In the genomic region with DNA sequence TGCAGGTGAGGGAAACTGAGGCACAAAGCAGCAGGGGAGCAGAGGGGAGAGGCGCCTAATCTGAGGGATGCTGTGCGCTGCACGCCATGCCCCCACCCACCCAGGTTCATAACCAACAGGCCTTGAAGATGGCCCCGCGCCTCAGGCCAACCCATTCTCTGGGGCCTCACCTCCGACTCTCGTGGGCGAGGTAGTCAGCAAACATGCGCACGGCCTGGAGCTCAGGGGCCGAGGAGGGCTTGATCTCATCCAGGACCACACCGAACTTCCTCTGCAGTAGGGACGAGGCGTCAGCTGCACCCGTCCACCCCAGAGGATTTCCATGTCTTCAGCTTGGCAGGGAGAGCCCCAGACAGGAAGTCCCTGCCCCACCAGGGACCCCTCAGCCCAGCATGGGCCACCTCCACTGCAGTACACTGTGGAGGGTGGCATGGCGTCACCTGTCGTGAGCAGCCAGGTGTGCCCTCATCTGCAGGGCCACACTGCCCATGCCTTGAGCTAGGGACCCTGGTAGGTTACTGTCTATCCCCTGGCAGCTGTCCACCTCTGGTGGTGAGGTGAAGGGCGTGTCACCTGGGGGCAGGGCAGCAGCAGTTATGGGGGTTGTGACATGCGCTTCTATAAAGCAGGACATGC, we compare ENCODE assay signal across 31 cellular contexts. TPM values are rescaled to one million over a fixed set of nuclear protein-coding genes. Genes with fewer than 3 reads are reported as not detected.
"Had no signal": no experiment of that assay in that cellular context is flagged by ENCODE, and none has a peak within 500 bp of the region (broad histone marks: within the 10 kb centered on the region; RNA-seq: fewer than 3 reads in every experiment).

No MANE protein-coding gene starts in this region.

- H3K9me3 ChIP-seq: Peyer's patch, SJSA1 had no signal

- H3K4me1 ChIP-seq: SJSA1 had no signal

- H3K27ac ChIP-seq: Peyer's patch, SJSA1 had no signal

- DNase-seq: activated CD4-positive, alpha-beta T cell treated with anti-CD3 and anti-CD28 coated beads for 48 hours; activated CD4-positive, alpha-beta T cell treated with anti-CD3 and anti-CD28 coated beads, Interleukin-2, amount 50 U/mL, for 4 hours; activated CD4-positive, CD25-positive, alpha-beta regulatory T cell treated with anti-CD3 and anti-CD28 coated beads, Interleukin-2, amount 50 U/mL, for 72 hours; activated CD8-positive, alpha-beta memory T cell treated with anti-CD3 and anti-CD28 coated beads, Interleukin-2, amount 10 ng/mL, durations not matched to agents 7 days and 5 days; activated effector memory CD4-positive, alpha-beta T cell treated with Interleukin-2 at 50 U/mL for 16 hours; activated naive CD4-positive, alpha-beta T cell; activated T-cell treated with anti-CD3 and anti-CD28 coated beads, Interleukin-2, amount 50 U/mL, for 24 hours; aorta; central memory CD4-positive, alpha-beta T cell; Kasumi-1; KBM-7; MV-4-11; NCI-H1092 treated with DMSO at 0.1 percent for 48 hours; NCI-H1417 treated with DMSO at 0.1 percent for 48 hours; NCI-H1694; NCI-H2029; NCI-H345; NCI-H510A; NCI-H526 treated with DMSO at 0.1 percent for 48 hours; NCI-H82; SHP77; SW 1271 had no signal

- H3K4me3 Mint-ChIP-seq: activated CD8-positive, alpha-beta memory T cell treated with anti-CD3 and anti-CD28 coated beads, Interleukin-2, amount 10 ng/mL, durations not matched to agents 7 days and 5 days; activated naive CD4-positive, alpha-beta T cell treated with anti-CD3 and anti-CD28 coated beads, Interleukin-2, amount 50 U/mL, for 24 hours; activated T-cell treated with anti-CD3 and anti-CD28 coated beads, Interleukin-2, amount 50 U/mL, for 24 hours; activated T-helper 1 cell treated with anti-CD3 and anti-CD28 coated beads, Interleukin-12 subunit alpha, Interleukin-12 subunit beta, Interleukin-2, Interleukin-4 antibody, amounts not matched to agents 30 ng/mL and 10 ng/mL and 1 ng/mL, durations not matched to agents 14 hours and 24 hours and 36 hours; T-helper 2 cell treated with Interferon-gamma antibody and Interleukin-4, amounts not matched to agents 5 μg/mL and 100 μg/mL, for 36 hours; WTC11 had no signal

- H3K27me3 ChIP-seq: Peyer's patch, SJSA1 had no signal

- H3K4me3 ChIP-seq: Peyer's patch, SJSA1 had no signal

- H3K9me3 Mint-ChIP-seq: activated naive CD4-positive, alpha-beta T cell treated with anti-CD3 and anti-CD28 coated beads, Interleukin-2, amount 50 U/mL, for 24 hours; activated T-cell treated with anti-CD3 and anti-CD28 coated beads, Interleukin-2, amount 50 U/mL, for 24 hours; activated T-helper 1 cell treated with anti-CD3 and anti-CD28 coated beads, Interleukin-12 subunit alpha, Interleukin-12 subunit beta, Interleukin-2, Interleukin-4 antibody, amounts not matched to agents 30 ng/mL and 10 ng/mL and 1 ng/mL, durations not matched to agents 14 hours and 24 hours and 36 hours; T-helper 2 cell treated with Interferon-gamma antibody and Interleukin-4, amounts not matched to agents 5 μg/mL and 100 μg/mL, for 36 hours; WTC11 had no signal

- H3K27ac Mint-ChIP-seq: activated CD8-positive, alpha-beta memory T cell treated with anti-CD3 and anti-CD28 coated beads, Interleukin-2, amount 10 ng/mL, durations not matched to agents 7 days and 5 days; activated naive CD4-positive, alpha-beta T cell treated with anti-CD3 and anti-CD28 coated beads, Interleukin-2, amount 50 U/mL, for 24 hours; activated T-cell treated with anti-CD3 and anti-CD28 coated beads, Interleukin-2, amount 50 U/mL, for 24 hours; activated T-helper 1 cell treated with anti-CD3 and anti-CD28 coated beads, Interleukin-12 subunit alpha, Interleukin-12 subunit beta, Interleukin-2, Interleukin-4 antibody, amounts not matched to agents 30 ng/mL and 10 ng/mL and 1 ng/mL, durations not matched to agents 14 hours and 24 hours and 36 hours; T-helper 2 cell treated with Interferon-gamma antibody and Interleukin-4, amounts not matched to agents 5 μg/mL and 100 μg/mL, for 36 hours; WTC11 had no signal

- H3K4me1 Mint-ChIP-seq: WTC11 had no signal

- ATAC-seq: activated CD8-positive, alpha-beta memory T cell treated with anti-CD3 and anti-CD28 coated beads, Interleukin-2, amount 10 ng/mL, durations not matched to agents 7 days and 5 days; SK-N-SH treated with all-trans-retinoic acid at 6 μM for 48 hours; WTC11 had no signal

- FAIRE-seq: bronchial epithelial cell had no signal

- H3K27me3 Mint-ChIP-seq: activated CD8-positive, alpha-beta memory T cell treated with anti-CD3 and anti-CD28 coated beads, Interleukin-2, amount 10 ng/mL, durations not matched to agents 7 days and 5 days; activated naive CD4-positive, alpha-beta T cell treated with anti-CD3 and anti-CD28 coated beads, Interleukin-2, amount 50 U/mL, for 24 hours; activated T-cell treated with anti-CD3 and anti-CD28 coated beads, Interleukin-2, amount 50 U/mL, for 24 hours had no signal

RNA-seq across cellular contexts. Expression of a gene that starts 15.0 kb away (rescaled TPM):
- total RNA-seq: activated CD8-positive, alpha-beta memory T cell treated with anti-CD3 and anti-CD28 coated beads, Interleukin-2, amount 10 ng/mL, durations not matched to agents 7 days and 5 days; activated T-helper 1 cell treated with anti-CD3 and anti-CD28 coated beads, Interleukin-12 subunit alpha, Interleukin-12 subunit beta, Interleukin-2, Interleukin-4 antibody, amounts not matched to agents 30 ng/mL and 10 ng/mL and 1 ng/mL, durations not matched to agents 14 hours and 24 hours and 36 hours; Peyer's patch; SJSA1; T-helper 1 cell treated with Interleukin-12 subunit alpha and Interleukin-12 subunit beta and Interleukin-4 antibody, amounts not matched to agents 30 ng/mL and 1 ng/mL, for 36 hours had no signal
